34 cellular contexts compared by ENCODE assay signal in genomic region chr13:105441406-105441805, GRCh38. TPM values are rescaled to one million over a fixed set of nuclear protein-coding genes. Genes with fewer than 3 reads are reported as not detected.
DNase-seq lines count a peak whose midpoint lies in the region; ATAC-seq and TF ChIP-seq lines count a peak whose summit lies in the region.
"Had no signal": no experiment of that assay in that cellular context is flagged by ENCODE, and none has a peak within 500 bp of the region (broad histone marks: within the 10 kb centered on the region; RNA-seq: fewer than 3 reads in every experiment).

No MANE protein-coding gene starts in this region.

- WGBS in transverse colon (ENCODE audit: low coverage in 1 of 2), 2 donors = 28 to 51% methylated on average over 4 of the region's 4 CpGs

- no peak for TF ChIP-seq EP300 in transverse colon (IDR thresholded peaks at IDR 0.05; ENCODE audit: low read depth)

- H3K9me2 ChIP-seq in PC-3 (replicated peaks; ENCODE audit: low read length) = no peaks in the 10 kb centered on the region

- no TSS peak for BruUV-seq in PC-3 (replicated peaks; lab: Mats Ljungman, UMichigan)

- TF ChIP-seq CTCF in PC-3 (conservative IDR thresholded peaks at IDR 0.05; ENCODE audit: low read depth, low read length) = no peak
- no peak for TF ChIP-seq CTCF in osteoblast (IDR thresholded peaks at IDR 0.05; ENCODE audit: extremely low read depth, low read depth, low read length)
- TF ChIP-seq CTCF in GM20000 (IDR thresholded peaks at IDR 0.05; ENCODE audit: extremely low read depth, missing control alignments) = no peak
- no peak for TF ChIP-seq CTCF in transverse colon (IDR thresholded peaks at IDR 0.05)

- H4K20me1 ChIP-seq in PC-3 (ENCODE audit: low read length) (no peaks in the 10 kb centered on the region), osteoblast (ENCODE audit: insufficient read depth, low read length) (no peaks in the 10 kb centered on the region)
- H4K20me1 ChIP-seq: BLaER1 had no signal

- H3K79me2 ChIP-seq in ACC112 (ENCODE audit: control insufficient read depth, insufficient read depth, low read length, unreplicated experiment) (no peaks in the 10 kb centered on the region), PC-3 (ENCODE audit: low read length) (no peaks in the 10 kb centered on the region), osteoblast (ENCODE audit: insufficient read depth, low read length) (no peaks in the 10 kb centered on the region)
- H3K79me2 ChIP-seq: parathyroid adenoma had no signal

- POLR2A ChIA-PET in PC-3 (lab: Charles Lee; ENCODE audit: unreplicated experiment) = interaction anchor here (0.7 kb wide), 1 partner anchor 835 kb away, joined by 3 read pairs; no protein-coding TSS in a partner anchor

- peak overlapping the region; percentile 50 for H2AFZ ChIP-seq in ACC112 (ENCODE audit: low read length, unreplicated experiment)
- 0 out of 2 replicates have a peak overlapping the region, but pooled peaks have one; percentile 25 for H2AFZ ChIP-seq in PC-3 (ENCODE audit: low read length)
- H2AFZ ChIP-seq in osteoblast (ENCODE audit: low read length) = peak overlapping the region; percentile 59
- H2AFZ ChIP-seq: parathyroid adenoma had no signal

- H3K4me1 ChIP-seq in ACC112 (ENCODE audit: control insufficient read depth, insufficient read depth, low read length, unreplicated experiment) (peaks cover 9% of the 10 kb centered on the region), PC-3 (ENCODE audit: insufficient read depth, low read length) (peaks cover 25% of the 10 kb centered on the region), osteoblast (ENCODE audit: insufficient read depth, low read length) (peaks cover 4% of the 10 kb centered on the region), transverse colon (peaks cover 0 to 4% (median 3%) of the 10 kb centered on the region in 4 donors)
- H3K4me1 ChIP-seq: BLaER1, gastrocnemius medialis, parathyroid adenoma had no signal

- in situ Hi-C loops in transverse colon (cut with MboI; ENCODE audit: low pct_ligation_motif_present in 1 of 4, low pct_unique_long_range_greater_than_20kb in 1 of 4, low sequenced_read_pairs in 3 of 4) = no loop called here

- no peak overlapping the region for H3K4me3 ChIP-seq in ACC112 (ENCODE audit: low read depth, low read length)
- H3K4me3 ChIP-seq in PC-3 (ENCODE audit: low read length) = no peak overlapping the region
- H3K4me3 ChIP-seq in osteoblast (ENCODE audit: insufficient read depth, low read length) = no peak overlapping the region
- no peak overlapping the region for H3K4me3 ChIP-seq in transverse colon
- H3K4me3 ChIP-seq in H7 (ENCODE audit: insufficient read depth, low read depth, low read length) = no peak overlapping the region
- H3K4me3 ChIP-seq: A549, BLaER1, gastrocnemius medialis, mucosa of descending colon, stomach had no signal

- H3F3A ChIP-seq in PC-3 (ENCODE audit: low read length, unreplicated experiment) = no peaks in the 10 kb centered on the region

- peak overlapping the region; percentile 55; the same call in 1 of the 2 replicates for H3K9ac ChIP-seq in PC-3 (ENCODE audit: low read length)
- H3K9ac ChIP-seq: BLaER1, parathyroid adenoma had no signal

- peak overlapping the region; percentile 83 for H3K27ac ChIP-seq in ACC112 (ENCODE audit: low read depth, low read length)
- H3K27ac ChIP-seq in PC-3 (ENCODE audit: low read length) = peak overlapping the region; percentile 80
- H3K27ac ChIP-seq in epithelial cell of prostate = peak overlapping the region; percentile 71
- no peak overlapping the region for H3K27ac ChIP-seq in osteoblast (ENCODE audit: low read depth, low read length)
- peak overlapping the region in 2 of 4 donors; percentile 37 to 41 for H3K27ac ChIP-seq in transverse colon
- H3K27ac ChIP-seq: BLaER1, gastrocnemius medialis, parathyroid adenoma, stomach, VCaP had no signal

- no peak for TF ChIP-seq POLR2A in transverse colon (IDR thresholded peaks at IDR 0.05)

- no peaks in the 10 kb centered on the region for H3K27me3 ChIP-seq in ACC112 (ENCODE audit: insufficient read depth, low read length)
- H3K27me3 ChIP-seq in PC-3 (ENCODE audit: low read length) = no peaks in the 10 kb centered on the region
- H3K27me3 ChIP-seq in osteoblast (ENCODE audit: insufficient read depth, low read length) = no peaks in the 10 kb centered on the region
- H3K27me3 ChIP-seq in transverse colon = no peaks in the 10 kb centered on the region
- no peaks in the 10 kb centered on the region for H3K27me3 ChIP-seq in H7 (ENCODE audit: control insufficient read depth, insufficient read depth, low read length)
- H3K27me3 ChIP-seq: BLaER1, gastrocnemius medialis, stomach had no signal

- CTCF ChIA-PET in PC-3 (lab: Charles Lee) = no interaction called here

- H3K9me3 ChIP-seq in PC-3 (ENCODE audit: low read length) = no peaks in the 10 kb centered on the region
- H3K9me3 ChIP-seq in osteoblast (ENCODE audit: low read depth, low read length) = no peaks in the 10 kb centered on the region
- no peaks in the 10 kb centered on the region for H3K9me3 ChIP-seq in transverse colon
- H3K9me3 ChIP-seq: A549, BLaER1, gastrocnemius medialis, mucosa of descending colon, stomach had no signal

- ATAC-seq in PC-3 (no peak), HG02571 (IDR thresholded peaks at IDR 0.05; ENCODE audit: unreplicated experiment) (no peak)
- ATAC-seq: A549, gastrocnemius medialis, HepG2, mucosa of descending colon, sciatic nerve had no signal

- intact Hi-C loops in PC-3 (cut with micrococcal nuclease) = loop anchor here (5.0 kb wide), 1 partner anchor 1091 kb away; no protein-coding TSS in a partner anchor
- intact Hi-C loops in transverse colon (cut with DNase I; ENCODE audit: low total_unique reads) = no loop called here

- H3K4me2 ChIP-seq in PC-3 (ENCODE audit: low read length) = no peak overlapping the region
- H3K4me2 ChIP-seq in osteoblast (ENCODE audit: insufficient read depth, low read length) = no peak overlapping the region
- H3K4me2 ChIP-seq: A549, BLaER1 had no signal

- H3K36me3 ChIP-seq in ACC112 (ENCODE audit: insufficient read depth, low read length) (no peaks in the 10 kb centered on the region), PC-3 (ENCODE audit: low read depth, low read length) (no peaks in the 10 kb centered on the region), osteoblast (ENCODE audit: insufficient read depth, low read length) (no peaks in the 10 kb centered on the region), transverse colon (no peaks in the 10 kb centered on the region), H7 (replicated peaks; ENCODE audit: control insufficient read depth, insufficient read depth, low read length) (no peaks in the 10 kb centered on the region)
- H3K36me3 ChIP-seq: BLaER1, gastrocnemius medialis, stomach had no signal

- DNase-seq in PC-3 = peak; percentile 49
- DNase-seq in epithelial cell of prostate (ENCODE audit: low read depth, low spot score) = peak; percentile 33
- no peak for DNase-seq in osteoblast (ENCODE audit: insufficient read length, low spot score, missing footprints)
- no peak for DNase-seq in GM20000 (ENCODE audit: low spot score)
- DNase-seq in transverse colon = no peak
- DNase-seq in H7 = no peak
- DNase-seq: activated CD4-positive, alpha-beta T cell treated with anti-CD3 and anti-CD28 coated beads, Interleukin-2, amount 10 ng/mL, durations not matched to agents 7 days and 5 days; activated naive CD4-positive, alpha-beta T cell treated with anti-CD3 and anti-CD28 coated beads, Interleukin-2, amount 10 ng/mL, durations not matched to agents 7 days and 5 days; anterior cingulate cortex; central memory CD4-positive, alpha-beta T cell; DMS79; gastrocnemius medialis; GOT3; hypothalamus; islet precursor cell; mucosa of descending colon; NCI-H1048; NCI-H1930; NCI-H226; NCI-H82; stimulated activated CD4-positive, alpha-beta T cell treated with anti-CD3 and anti-CD28 coated beads, Interleukin-15, amount 100 ng/mL, for 24 hours; stimulated activated CD8-positive, alpha-beta memory T cell treated with anti-CD3 and anti-CD28 coated beads, Interleukin-4, amount 100 ng/mL, for 48 hours; stomach; trophoblast cell had no signal

RNA-seq across cellular contexts. Expression of gene DAOA, which starts 24.4 kb away (rescaled TPM):
- total RNA-seq in PC-3 (2014; rRNA removed) (not detected in 2 replicates), osteoblast (not detected in 2 replicates), transverse colon (not detected)
- total RNA-seq in H7 (2014; rRNA removed; shearing (Covaris generic)) = not detected in 2 replicates
- total RNA-seq: activated CD4-positive, alpha-beta T cell treated with anti-CD3 and anti-CD28 coated beads, Interleukin-2, amount 10 ng/mL, durations not matched to agents 7 days and 5 days; epithelial cell of proximal tubule; gastrocnemius medialis; HepG2; lower leg skin; mucosa of descending colon; sciatic nerve; stomach had no signal

Comparison
In these comparisons a context has a peak if more than half of its experiments do, and no peak if none do; other contexts are left out.
1. DNase-seq: peak in PC-3 (single experiment) and epithelial cell of prostate (single experiment); none in osteoblast (single experiment), GM20000 (single experiment), transverse colon (single experiment) and H7 (single experiment).
2. Peak in every context shown above with its lines, with median percentiles within 50 percentile points of each other: H2AFZ ChIP-seq.